7 cellular contexts compared by ENCODE assay signal in genomic region chr13:87314822-87315221, GRCh38.
"Had no signal": no experiment of that assay in that cellular context is flagged by ENCODE, and none has a peak within 500 bp of the region (broad histone marks: within the 10 kb centered on the region; RNA-seq: fewer than 3 reads in every experiment).

No MANE protein-coding gene starts in this region.

- FAIRE-seq: HTR-8/SVneo, K562 had no signal

- H3K4me3 ChIP-seq: K562 had no signal

- H3K4me2 ChIP-seq: KMS-11 had no signal

- ATAC-seq: K562 had no signal

- H3K9ac ChIP-seq: KMS-11 had no signal

- H3K27ac ChIP-seq: HL-60, KMS-11 had no signal

- DNase-seq: IMR-90, KBM-7, KG1 had no signal
